20 cellular contexts compared by ENCODE assay signal in the genomic region with DNA sequence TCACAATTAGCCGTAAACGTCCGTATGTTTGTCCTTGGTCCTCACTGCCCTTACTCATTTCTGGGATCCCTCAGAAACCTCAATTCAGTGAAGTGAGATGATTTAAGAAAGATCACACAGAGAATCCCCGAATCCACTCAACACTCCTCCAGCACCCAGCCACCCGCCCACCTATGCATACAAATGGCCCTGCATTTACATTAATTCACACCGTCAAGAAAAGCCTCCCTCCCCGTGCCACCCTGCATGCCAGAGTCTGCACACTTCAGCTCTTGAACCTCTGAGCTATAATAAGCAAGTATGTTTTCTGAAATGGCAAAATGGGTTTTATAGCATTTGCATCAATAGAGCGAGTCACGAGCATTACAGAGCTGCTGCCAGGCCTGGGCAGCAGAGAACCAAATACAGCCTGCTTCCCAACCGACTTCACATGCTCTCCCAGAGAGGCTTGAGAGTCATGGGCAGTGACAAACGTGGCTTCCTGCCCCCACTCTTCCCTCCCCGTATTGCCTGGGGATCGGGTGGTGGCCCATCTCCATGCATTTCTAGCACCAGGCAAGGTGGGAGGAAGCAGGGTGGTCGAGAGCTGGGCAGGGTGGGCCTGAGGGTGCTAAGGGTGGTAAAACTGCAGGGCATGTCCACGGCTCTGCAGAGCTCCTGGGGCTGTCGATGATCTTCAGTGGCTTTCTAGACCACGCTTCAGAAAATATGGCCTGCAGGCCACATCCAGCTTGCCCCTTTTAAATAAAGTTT.
DNase-seq lines count a peak whose midpoint lies in the region; ATAC-seq, FAIRE-seq and TF ChIP-seq lines count a peak whose summit lies in the region.
"Had no signal": no experiment of that assay in that cellular context is flagged by ENCODE, and none has a peak within 500 bp of the region (broad histone marks: within the 10 kb centered on the region; RNA-seq: fewer than 3 reads in every experiment).

No MANE protein-coding gene starts in this region.

- WGBS in K562 (ENCODE audit: insufficient coverage, low coverage, missing lambda C conversion rate) = 3% methylated on average over 17 of the region's 17 CpGs
- WGBS in neuronal stem cell (ENCODE audit: extremely low coverage in 2 of 2, insufficient read length in 2 of 2, insufficient replicate concordance in 1 of 2), 2 donors = no CpG with 5 or more reads among the region's 17 CpGs

- no peak for TF ChIP-seq EP300 in K562 (IDR thresholded peaks at IDR 0.05; ENCODE audit: low read length)

- in situ Hi-C loops in K562 (cut with MboI) = no loop called here

- H3K9ac ChIP-seq in K562 (ENCODE audit: insufficient read depth in 1 of 2, low read depth in 2 of 2, low read length in 2 of 2) = no peak overlapping the region
- no peak overlapping the region for H3K9ac ChIP-seq in neuronal stem cell (ENCODE audit: low read depth, low read length, poor library complexity)
- H3K9ac ChIP-seq: GM23248 had no signal

- intact Hi-C loops in K562 (cut with micrococcal nuclease) = no loop called here
- intact Hi-C loops in posterior cingulate gyrus (cut with DNase I) = no loop called here

- no peaks in the 10 kb centered on the region for H4K20me1 ChIP-seq in K562 (replicated peaks; ENCODE audit: control insufficient read depth, insufficient read depth, low read length)

- H3K4me3 ChIP-seq in K562 = no peak overlapping the region
- no peak overlapping the region for H3K4me3 ChIP-seq in neuronal stem cell (ENCODE audit: low read length in 2 of 2)
- H3K4me3 ChIP-seq: GM23248 had no signal

- no peaks in the 10 kb centered on the region for H3K9me1 ChIP-seq in K562 (ENCODE audit: control insufficient read depth, insufficient read depth, low read length)

- H2AK5ac ChIP-seq in neuronal stem cell (ENCODE audit: low read depth, low read length) = no peak overlapping the region

- H3K79me2 ChIP-seq in K562 (ENCODE audit: control insufficient read depth, insufficient read depth, low read length) = no peaks in the 10 kb centered on the region

- POLR2A ChIA-PET in K562 (lab: Yijun Ruan, JAX) = interaction anchor here (0.7 kb wide), 1 partner anchor 13 kb away, joined by 3 read pairs; no protein-coding TSS in a partner anchor

- ATAC-seq in K562 = no peak

- DNase-seq in K562 (ENCODE audit: extremely low read depth in 1 of 4, low spot score in 3 of 4) = no peak
- DNase-seq in neuronal stem cell (ENCODE audit: low spot score) = no peak
- peak in 6 of 10 donors; percentile 39 to 93 (median 79) for DNase-seq in posterior cingulate gyrus
- no peak for DNase-seq in RPMI8226
- no peak for DNase-seq in GM19239 (ENCODE audit: insufficient read length, low spot score)
- DNase-seq in ecto neural progenitor cell (ENCODE audit: low spot score) = no peak
- no peak for DNase-seq in OCI-M2 (lab: John Stamatoyannopoulos, UW; ENCODE audit: unreplicated experiment)
- DNase-seq: C1 segment of cervical spinal cord; Calu3; CD4-positive, alpha-beta memory T cell; COR-L47; DMS53; DMS79 treated with DMSO at 0.1 percent for 48 hours; GF-D8; GM23248; H7; HCEC 1CT had no signal

- no peaks in the 10 kb centered on the region for H3K79me1 ChIP-seq in neuronal stem cell (ENCODE audit: low read depth, low read length)

- H2BK12ac ChIP-seq in neuronal stem cell (ENCODE audit: low read length) = no peak overlapping the region

- TF ChIP-seq CTCF in K562 (IDR thresholded peaks at IDR 0.05 in 2 of 3, conservative IDR thresholded peaks at IDR 0.05 in 1 of 3; ENCODE audit: insufficient read depth in 2 of 3, low read depth in 1 of 3, low read length in 3 of 3) = no peak

- H3K27ac ChIP-seq in K562 (ENCODE audit: extremely low read depth, low read depth, low read length) = no peak overlapping the region
- H3K27ac ChIP-seq in neuronal stem cell (replicated peaks; ENCODE audit: low read length) = no peak overlapping the region
- H3K27ac ChIP-seq: GM23248 had no signal

- H3K4me2 ChIP-seq in K562 (ENCODE audit: insufficient read depth, low read length) (no peak overlapping the region), neuronal stem cell (ENCODE audit: insufficient read depth, low read length, poor library complexity, severe bottlenecking) (no peak overlapping the region)

- no peak overlapping the region for H2BK15ac ChIP-seq in neuronal stem cell (ENCODE audit: low read length)

- TF ChIP-seq POLR2A in K562 (conservative IDR thresholded peaks at IDR 0.05) = no peak

- H3K9me3 ChIP-seq in K562 (replicated peaks; ENCODE audit: control insufficient read depth, insufficient read depth, low read depth, low read length) (no peaks in the 10 kb centered on the region), neuronal stem cell (replicated peaks in 1 of 2; ENCODE audit: control insufficient read depth in 2 of 2, insufficient read depth in 1 of 2, low read depth in 1 of 2, low read length in 2 of 2) (peaks cover 0 to 3% of the 10 kb centered on the region in 2 donors)

- CTCF ChIA-PET in K562 (lab: Yijun Ruan, JAX; ENCODE audit: low intra/inter-chr PET ratio) = no interaction called here

- H3K23ac ChIP-seq in neuronal stem cell (ENCODE audit: low read depth, low read length, poor library complexity) = no peak overlapping the region

- H4K91ac ChIP-seq in neuronal stem cell (ENCODE audit: low read depth, low read length, poor library complexity) = no peak overlapping the region

- no peak overlapping the region for H3K4ac ChIP-seq in neuronal stem cell (ENCODE audit: low read length)

- H2BK5ac ChIP-seq in neuronal stem cell (ENCODE audit: low read length) = no peak overlapping the region

- peak overlapping the region; percentile 40 for H3K18ac ChIP-seq in neuronal stem cell (ENCODE audit: low read length)

- BruUV-seq in K562 (replicated peaks; lab: Mats Ljungman, UMichigan) = no TSS peak

- no peak for FAIRE-seq in K562 (lab: Jason Lieb, UNC)
- no peak for FAIRE-seq in GM19239 (lab: Jason Lieb, UNC)
- FAIRE-seq: GM12891, GM18507, H1 had no signal

- no peaks in the 10 kb centered on the region for H3K4me1 ChIP-seq in K562 (replicated peaks in 1 of 2; ENCODE audit: control insufficient read depth in 2 of 2, insufficient read depth in 2 of 2, low read length in 2 of 2)
- H3K4me1 ChIP-seq in neuronal stem cell (ENCODE audit: control insufficient read depth in 2 of 2, insufficient read depth in 1 of 2, low read depth in 1 of 2, low read length in 2 of 2) = no peaks in the 10 kb centered on the region

- H3K36me3 ChIP-seq in K562 (ENCODE audit: control insufficient read depth, insufficient read depth, low read length) (no peaks in the 10 kb centered on the region), neuronal stem cell (replicated peaks in 1 of 2; ENCODE audit: control insufficient read depth in 2 of 2, insufficient read depth in 2 of 2, low read length in 2 of 2) (no peaks in the 10 kb centered on the region)

- H2AFZ ChIP-seq in K562 (ENCODE audit: low read depth, low read length) (no peak overlapping the region), neuronal stem cell (ENCODE audit: low read length) (no peak overlapping the region)
- H2AFZ ChIP-seq: GM23248 had no signal

- no peak for TF ChIP-seq RAD21 in K562 (CRISPR knock-in tag; conservative IDR thresholded peaks at IDR 0.05 in 1 of 2, IDR thresholded peaks at IDR 0.05 in 1 of 2)

- no peak overlapping the region for H4K8ac ChIP-seq in neuronal stem cell (ENCODE audit: low read depth, low read length)

- H3K14ac ChIP-seq in neuronal stem cell (ENCODE audit: low read length) = no peak overlapping the region

- H2BK120ac ChIP-seq in neuronal stem cell (ENCODE audit: low read depth, low read length) = no peak overlapping the region

- no peaks in the 10 kb centered on the region; a peak in 1 of 5 replicates for H3K27me3 ChIP-seq in K562 (ENCODE audit: control insufficient read depth in 2 of 2, insufficient read depth in 2 of 2, low read length in 2 of 2)
- no peaks in the 10 kb centered on the region for H3K27me3 ChIP-seq in neuronal stem cell (ENCODE audit: control insufficient read depth in 3 of 3, insufficient read depth in 3 of 3, low read depth in 1 of 3, low read length in 3 of 3)

TF ChIP-seq in K562, 482 proteins besides CTCF, POLR2A, EP300 and RAD21 (continues in another document):
- TF ChIP-seq C11orf30 (IDR thresholded peaks at IDR 0.05; ENCODE audit: low read depth) = no peak

Comparison
In these comparisons a context has a peak if more than half of its experiments do, and no peak if none do; other contexts are left out.
1. DNase-seq: peak in posterior cingulate gyrus (6 of 10); none in K562 (0 of 4), neuronal stem cell (single experiment), RPMI8226 (single experiment), GM19239 (single experiment), ecto neural progenitor cell (single experiment) and OCI-M2 (single experiment).